Comparison of ENCODE assay signal across 9 cellular contexts in the genomic region with DNA sequence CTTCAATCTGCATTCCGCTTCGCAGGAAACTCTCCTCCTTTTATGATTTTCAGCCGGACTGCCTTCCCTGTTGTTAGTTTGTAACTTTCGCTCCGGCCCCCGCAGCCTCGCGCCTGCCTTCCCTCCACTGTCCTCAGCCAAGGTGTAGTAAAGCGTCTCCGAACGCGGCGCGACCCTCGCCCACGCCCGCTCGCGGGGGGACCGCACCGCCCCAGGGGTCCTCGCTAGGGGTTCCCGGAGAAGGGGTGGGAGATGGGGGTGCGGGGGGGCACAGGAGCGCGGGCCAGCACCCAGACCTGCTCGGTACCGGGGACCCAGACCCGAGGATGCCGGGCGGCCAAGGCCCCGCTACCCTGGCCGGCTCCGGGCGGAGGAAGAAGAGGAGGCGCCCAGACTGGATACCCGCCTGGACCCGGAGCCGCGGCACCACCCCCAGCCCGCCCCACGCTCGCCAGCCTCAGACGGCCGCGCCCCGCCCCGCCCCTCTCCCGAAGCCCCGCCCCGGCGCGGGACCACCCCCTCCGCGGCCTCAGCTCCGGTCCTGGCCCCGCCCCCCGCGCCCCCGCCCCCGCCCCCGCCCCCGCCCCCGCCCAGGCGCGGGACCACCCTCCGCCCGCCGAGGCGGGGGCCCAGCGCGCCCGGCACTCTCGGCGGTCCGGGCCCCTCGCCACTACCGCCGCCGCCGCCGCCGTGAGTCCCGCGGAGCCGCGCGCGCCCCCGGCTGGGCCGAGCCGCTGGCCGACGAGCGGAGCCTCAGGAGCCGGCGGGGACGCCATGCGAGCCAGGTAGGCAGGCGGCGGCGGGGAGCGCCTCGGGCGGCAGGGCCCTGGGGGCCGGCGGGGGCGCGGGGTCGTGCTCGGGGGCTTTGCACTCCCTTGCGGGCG. TPM values are rescaled to one million over a fixed set of nuclear protein-coding genes. Genes with fewer than 3 reads are reported as not detected.
DNase-seq lines count a peak whose midpoint lies in the region; ATAC-seq and TF ChIP-seq lines count a peak whose summit lies in the region.
"Had no signal": no experiment of that assay in that cellular context is flagged by ENCODE, and none has a peak within 500 bp of the region (broad histone marks: within the 10 kb centered on the region; RNA-seq: fewer than 3 reads in every experiment).

A gene with protein sequence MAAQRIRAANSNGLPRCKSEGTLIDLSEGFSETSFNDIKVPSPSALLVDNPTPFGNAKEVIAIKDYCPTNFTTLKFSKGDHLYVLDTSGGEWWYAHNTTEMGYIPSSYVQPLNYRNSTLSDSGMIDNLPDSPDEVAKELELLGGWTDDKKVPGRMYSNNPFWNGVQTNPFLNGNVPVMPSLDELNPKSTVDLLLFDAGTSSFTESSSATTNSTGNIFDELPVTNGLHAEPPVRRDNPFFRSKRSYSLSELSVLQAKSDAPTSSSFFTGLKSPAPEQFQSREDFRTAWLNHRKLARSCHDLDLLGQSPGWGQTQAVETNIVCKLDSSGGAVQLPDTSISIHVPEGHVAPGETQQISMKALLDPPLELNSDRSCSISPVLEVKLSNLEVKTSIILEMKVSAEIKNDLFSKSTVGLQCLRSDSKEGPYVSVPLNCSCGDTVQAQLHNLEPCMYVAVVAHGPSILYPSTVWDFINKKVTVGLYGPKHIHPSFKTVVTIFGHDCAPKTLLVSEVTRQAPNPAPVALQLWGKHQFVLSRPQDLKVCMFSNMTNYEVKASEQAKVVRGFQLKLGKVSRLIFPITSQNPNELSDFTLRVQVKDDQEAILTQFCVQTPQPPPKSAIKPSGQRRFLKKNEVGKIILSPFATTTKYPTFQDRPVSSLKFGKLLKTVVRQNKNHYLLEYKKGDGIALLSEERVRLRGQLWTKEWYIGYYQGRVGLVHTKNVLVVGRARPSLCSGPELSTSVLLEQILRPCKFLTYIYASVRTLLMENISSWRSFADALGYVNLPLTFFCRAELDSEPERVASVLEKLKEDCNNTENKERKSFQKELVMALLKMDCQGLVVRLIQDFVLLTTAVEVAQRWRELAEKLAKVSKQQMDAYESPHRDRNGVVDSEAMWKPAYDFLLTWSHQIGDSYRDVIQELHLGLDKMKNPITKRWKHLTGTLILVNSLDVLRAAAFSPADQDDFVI (plus strand): TSS at position 632 of the 884 bp plus-strand sequence. CDS start 82,986 bp downstream, outside the sequence.

- no peaks in the 10 kb centered on the region for H3K9me3 Mint-ChIP-seq in CD4-positive, CD25-positive, alpha-beta regulatory T cell
- H3K9me3 Mint-ChIP-seq in WTC11, result no peaks in the 10 kb centered on the region

- H3K4me3 Mint-ChIP-seq in CD4-positive, CD25-positive, alpha-beta regulatory T cell, result peak within 1 kb of the TSS; percentile 25 to 72 (median 70)
- peak within 1 kb of the TSS; percentile 85 for H3K4me3 Mint-ChIP-seq in WTC11

- H3K4me1 ChIP-seq in CD4-positive, CD25-positive, alpha-beta regulatory T cell (ENCODE audit: control insufficient read depth, insufficient read depth, low read length, poor library complexity, severe bottlenecking), result peaks cover 6% of the 10 kb centered on the region
- H3K4me1 ChIP-seq in liver (ENCODE audit: control insufficient read depth in 4 of 4, insufficient read depth in 4 of 4, low read length in 3 of 4), result peaks cover 0 to 28% (median 18%) of the 10 kb centered on the region in 4 donors

- H3K4me1 Mint-ChIP-seq in CD4-positive, CD25-positive, alpha-beta regulatory T cell, result peaks cover 0 to 11% (median 5%) of the 10 kb centered on the region in 4 donors
- H3K4me1 Mint-ChIP-seq in WTC11, result peaks cover 51% of the 10 kb centered on the region

- ATAC-seq in CD4-positive, CD25-positive, alpha-beta regulatory T cell (ENCODE audit: low read depth in 2 of 2), result peak; percentile 28 to 53
- ATAC-seq in WTC11, result peak; percentile 79

- no peak for TF ChIP-seq RAD21 in liver (IDR thresholded peaks at IDR 0.05)

- POLR2A ChIA-PET in WTC11 (lab: Charles Lee), result no interaction called here

- WGBS in liver, result 1% methylated on average over 111 of the region's 113 CpGs

- no peak for DNase-seq in CD4-positive, CD25-positive, alpha-beta regulatory T cell
- DNase-seq in LNCaP clone FGC (ENCODE audit: low read depth) (no peak), WTC11 (ENCODE audit: low spot score) (peak; percentile 82), ecto neural progenitor cell (ENCODE audit: low spot score) (peak; percentile 93), T-helper 9 cell (no peak)
- DNase-seq in stimulated activated CD4-positive, alpha-beta T cell treated with anti-CD3 and anti-CD28 coated beads, Interleukin-4, amount 100 ng/mL, for 48 hours (ENCODE audit: low read depth in 2 of 2), result peak; percentile 20 to 28
- no peak for DNase-seq in NK-92 treated with Interleukin-12 subunit alpha and Interleukin-12 subunit beta, amount 100 ng/mL, for 24 hours (lab: John Stamatoyannopoulos, UW)

- no peaks in the 10 kb centered on the region for H3K36me3 Mint-ChIP-seq in CD4-positive, CD25-positive, alpha-beta regulatory T cell
- no peaks in the 10 kb centered on the region for H3K36me3 Mint-ChIP-seq in WTC11

- peak within 1 kb of the TSS; percentile 90 to 99 for H3K9ac ChIP-seq in liver (ENCODE audit: low read depth in 1 of 2, low read length in 2 of 2)

- H3K27ac Mint-ChIP-seq in CD4-positive, CD25-positive, alpha-beta regulatory T cell, result no peak within 1 kb of the TSS
- H3K27ac Mint-ChIP-seq in WTC11, result no peak within 1 kb of the TSS

- H3K27me3 ChIP-seq in CD4-positive, CD25-positive, alpha-beta regulatory T cell (ENCODE audit: control insufficient read depth, insufficient read depth, low read length), result peaks cover 24% of the 10 kb centered on the region
- H3K27me3 ChIP-seq in liver (ENCODE audit: control insufficient read depth in 4 of 4, insufficient read depth in 4 of 4, low read length in 3 of 4), result no peaks in the 10 kb centered on the region

- H3K27ac ChIP-seq in CD4-positive, CD25-positive, alpha-beta regulatory T cell (ENCODE audit: insufficient read depth, low read length, poor library complexity, severe bottlenecking), result no peak within 1 kb of the TSS
- H3K27ac ChIP-seq in liver (ENCODE audit: low read depth in 1 of 2, low read length in 2 of 2), result peak within 1 kb of the TSS; percentile 79 to 89
- H3K27ac ChIP-seq: HL-60 had no signal

- no peaks in the 10 kb centered on the region for H3K36me3 ChIP-seq in CD4-positive, CD25-positive, alpha-beta regulatory T cell (ENCODE audit: control insufficient read depth, insufficient read depth, low read length)
- H3K36me3 ChIP-seq in liver (ENCODE audit: control insufficient read depth in 4 of 4, insufficient read depth in 3 of 4, low read depth in 1 of 4, low read length in 3 of 4), result no peaks in the 10 kb centered on the region

- H3K4me3 ChIP-seq in CD4-positive, CD25-positive, alpha-beta regulatory T cell (ENCODE audit: low read depth, low read length), result no peak within 1 kb of the TSS
- H3K4me3 ChIP-seq in LNCaP clone FGC (ENCODE audit: low read depth, low read length) (peak within 1 kb of the TSS; percentile 76), liver (ENCODE audit: low read depth in 1 of 3, low read length in 3 of 3) (peak within 1 kb of the TSS; percentile 73 to 92 (median 80))

- H3K27me3 Mint-ChIP-seq in CD4-positive, CD25-positive, alpha-beta regulatory T cell, result peaks cover 63% of the 10 kb centered on the region
- peaks cover 42% of the 10 kb centered on the region for H3K27me3 Mint-ChIP-seq in WTC11 (ENCODE audit: low read depth)

- H3K9me3 ChIP-seq in CD4-positive, CD25-positive, alpha-beta regulatory T cell (ENCODE audit: control insufficient read depth in 2 of 2, low read length in 2 of 2), result no peaks in the 10 kb centered on the region
- H3K9me3 ChIP-seq in liver (ENCODE audit: control insufficient read depth in 4 of 4, low read length in 3 of 4), result no peaks in the 10 kb centered on the region

- TF ChIP-seq CTCF in LNCaP clone FGC (IDR thresholded peaks at IDR 0.05; ENCODE audit: control insufficient read depth, extremely low read depth, insufficient read depth) (peak; percentile 15; the same call in 1 of the 2 replicates), WTC11 (IDR thresholded peaks at IDR 0.05) (no peak), liver (IDR thresholded peaks at IDR 0.05; ENCODE audit: low read depth, low read length, missing input control) (no peak)

- CTCF ChIA-PET in WTC11 (lab: Charles Lee), result interaction anchor here (1.0 kb wide), 4 partner anchors 70 to 456 kb away, joined by 3 to 4 read pairs (median 3); no protein-coding TSS in a partner anchor

TF ChIP-seq in WTC11, 78 proteins besides CTCF, POLR2A, EP300 and RAD21 (continues in another document):
- TF ChIP-seq, protein P1, sequence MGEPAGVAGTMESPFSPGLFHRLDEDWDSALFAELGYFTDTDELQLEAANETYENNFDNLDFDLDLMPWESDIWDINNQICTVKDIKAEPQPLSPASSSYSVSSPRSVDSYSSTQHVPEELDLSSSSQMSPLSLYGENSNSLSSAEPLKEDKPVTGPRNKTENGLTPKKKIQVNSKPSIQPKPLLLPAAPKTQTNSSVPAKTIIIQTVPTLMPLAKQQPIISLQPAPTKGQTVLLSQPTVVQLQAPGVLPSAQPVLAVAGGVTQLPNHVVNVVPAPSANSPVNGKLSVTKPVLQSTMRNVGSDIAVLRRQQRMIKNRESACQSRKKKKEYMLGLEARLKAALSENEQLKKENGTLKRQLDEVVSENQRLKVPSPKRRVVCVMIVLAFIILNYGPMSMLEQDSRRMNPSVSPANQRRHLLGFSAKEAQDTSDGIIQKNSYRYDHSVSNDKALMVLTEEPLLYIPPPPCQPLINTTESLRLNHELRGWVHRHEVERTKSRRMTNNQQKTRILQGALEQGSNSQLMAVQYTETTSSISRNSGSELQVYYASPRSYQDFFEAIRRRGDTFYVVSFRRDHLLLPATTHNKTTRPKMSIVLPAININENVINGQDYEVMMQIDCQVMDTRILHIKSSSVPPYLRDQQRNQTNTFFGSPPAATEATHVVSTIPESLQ (CRISPR knock-in tag; IDR thresholded peaks at IDR 0.05), result no peak

TF ChIP-seq in liver, 16 proteins besides CTCF, POLR2A, EP300 and RAD21:
- no peak for TF ChIP-seq HNF4G (IDR thresholded peaks at IDR 0.05)

RNA-seq across cellular contexts. Expression of the gene that starts here (rescaled TPM):
- 0.37 TPM for total RNA-seq in CD4-positive, CD25-positive, alpha-beta regulatory T cell
- polyA plus RNA-seq in CD4-positive, CD25-positive, alpha-beta regulatory T cell, result not detected
- total RNA-seq in WTC11 (2021), result 31.1 to 44.4 TPM (median 32.6 TPM) in 3 replicates
- total RNA-seq in liver, result 10 to 100 TPM in 1 of 2 donors, 1 to 10 TPM in 1; 4.1 to 18.4 TPM
- 10 to 100 TPM in 1 of 2 donors, 1 to 10 TPM in 1; 9.2 to 15.3 TPM for polyA plus RNA-seq in liver

Comparison
In these comparisons a context has a peak if more than half of its experiments do, and no peak if none do; other contexts are left out.
1. RNA of the gene that starts here (polyA plus RNA-seq): 9.2 to 15.3 TPM in liver; not detected in CD4-positive, CD25-positive, alpha-beta regulatory T cell; every median in the first group is over 10 times any median in the second.
2. Peak in ATAC-seq in CD4-positive, CD25-positive, alpha-beta regulatory T cell; RNA of the gene not detected or under 1 TPM.
3. DNase-seq: peak in WTC11 (single experiment), ecto neural progenitor cell (single experiment) and stimulated activated CD4-positive, alpha-beta T cell treated with anti-CD3 and anti-CD28 coated beads, Interleukin-4, amount 100 ng/mL, for 48 hours (2 of 2); none in CD4-positive, CD25-positive, alpha-beta regulatory T cell (0 of 3), LNCaP clone FGC (single experiment), NK-92 treated with Interleukin-12 subunit alpha and Interleukin-12 subunit beta, amount 100 ng/mL, for 24 hours (single experiment) and T-helper 9 cell (single experiment).